Comparison of ENCODE assay signal across 8 cellular contexts in the genomic region with DNA sequence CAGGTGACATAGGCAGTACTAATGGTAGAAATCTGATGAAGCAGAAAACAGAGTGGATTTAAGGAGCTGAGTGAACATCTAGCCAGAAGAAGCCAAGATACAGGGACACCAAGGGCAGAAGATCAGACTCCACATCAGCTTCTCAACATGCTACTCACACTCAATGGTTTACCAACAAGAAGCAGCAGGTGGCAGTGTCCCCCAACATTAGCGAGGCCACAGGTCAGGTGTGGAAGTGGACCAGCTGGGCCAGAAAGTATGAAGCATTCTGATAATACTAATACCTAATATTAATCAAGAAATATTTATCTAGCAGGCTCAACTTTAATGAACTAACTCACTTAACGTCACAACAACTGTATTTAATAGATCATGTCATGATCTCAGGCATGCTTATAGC.
A peak's percentile ranks its signal among the peaks of the same experiment; 100 is the strongest.
DNase-seq lines count a peak whose midpoint lies in the region; ATAC-seq and TF ChIP-seq lines count a peak whose summit lies in the region.

No MANE protein-coding gene starts in this region.

- TF ChIP-seq EP300 in SK-N-SH (IDR thresholded peaks at IDR 0.05; ENCODE audit: borderline replicate concordance in 1 of 2, low read depth in 1 of 2, low read length in 1 of 2) (no peak), sigmoid colon (IDR thresholded peaks at IDR 0.05) (no peak)

- no peak overlapping the region for H3K4me2 ChIP-seq in SK-N-SH

- H3K9me2 ChIP-seq in SK-N-SH, result no peaks in the 10 kb centered on the region

- H3K9me3 ChIP-seq in SK-N-SH (no peaks in the 10 kb centered on the region), heart left ventricle (no peaks in the 10 kb centered on the region), sigmoid colon (no peaks in the 10 kb centered on the region)

- no peak overlapping the region for H2AFZ ChIP-seq in SK-N-SH (ENCODE audit: low read depth)

- H3K36me3 ChIP-seq in SK-N-SH (replicated peaks in 1 of 2; ENCODE audit: control insufficient read depth in 1 of 2, insufficient read depth in 2 of 2, low read length in 1 of 2) (no peaks in the 10 kb centered on the region), heart left ventricle (no peaks in the 10 kb centered on the region), sigmoid colon (no peaks in the 10 kb centered on the region)

- WGBS in SK-N-SH (ENCODE audit: low lambda C conversion rate), result 23% methylated on average over 1 of the region's 2 CpGs
- 35 to 48% (median 41%) methylated on average over 2 of the region's 2 CpGs for WGBS in heart left ventricle, 4 donors
- 38 to 66% methylated on average over 2 of the region's 2 CpGs for WGBS in sigmoid colon, 2 donors

- POLR2A ChIA-PET in SK-N-SH (lab: Yijun Ruan, JAX), result interaction anchor here (1.1 kb wide), 1 partner anchor 78 kb away, joined by 3 read pairs; no protein-coding TSS in a partner anchor

- TF ChIP-seq POLR2A in heart left ventricle (IDR thresholded peaks at IDR 0.05) (no peak), sigmoid colon (IDR thresholded peaks at IDR 0.05) (no peak)

- no peaks in the 10 kb centered on the region for H4K20me1 ChIP-seq in SK-N-SH (ENCODE audit: insufficient read depth)

- intact Hi-C loops in heart left ventricle (cut with DNase I), result loop anchor here in 9 of 10 donors (1.0 to 10.0 kb wide), 9 partner anchors 74 to 674 kb away; no protein-coding TSS in a partner anchor
- intact Hi-C loops in sigmoid colon (cut with DNase I), result loop anchor here (1.0 kb wide), 1 partner anchor 78 kb away; no protein-coding TSS in a partner anchor

- peak; percentile 91 for TF ChIP-seq RAD21 in SK-N-SH (IDR thresholded peaks at IDR 0.05; ENCODE audit: low read length)

- H3K27ac ChIP-seq in C4-2B, result no peak overlapping the region; the same call in 1 of the 2 replicates
- H3K27ac ChIP-seq in SK-N-SH (ENCODE audit: low read depth in 2 of 2, low read length in 1 of 2), result no peak overlapping the region
- H3K27ac ChIP-seq in heart left ventricle, result no peak overlapping the region
- H3K27ac ChIP-seq in sigmoid colon, result no peak overlapping the region

- H3F3A ChIP-seq in SK-N-SH (replicated peaks; ENCODE audit: insufficient read depth), result no peaks in the 10 kb centered on the region

- CTCF ChIA-PET in SK-N-SH (lab: Yijun Ruan, JAX), result interaction anchor here (0.5 to 5.7 kb wide), 48 partner anchors 8 to 1088 kb away, joined by 3 to 100 read pairs (median 4); partner anchors contain the start of gene TTC29

- no peak overlapping the region for H3K9ac ChIP-seq in SK-N-SH

- peak; percentile 93 for ATAC-seq in GM18868 (IDR thresholded peaks at IDR 0.05; ENCODE audit: unreplicated experiment)
- ATAC-seq in HG03139 (IDR thresholded peaks at IDR 0.05; ENCODE audit: unreplicated experiment), result peak; percentile 88
- peak; percentile 71 to 85 (median 80) for ATAC-seq in heart left ventricle

- H3K4me3 ChIP-seq in SK-N-SH (ENCODE audit: low read depth in 2 of 2, low read length in 1 of 2) (no peak overlapping the region), heart left ventricle (no peak overlapping the region), sigmoid colon (no peak overlapping the region)

- DNase-seq in SK-N-SH, result peak; percentile 34
- peak; percentile 9 for DNase-seq in activated naive CD8-positive, alpha-beta T cell treated with anti-CD3 and anti-CD28 coated beads, Interleukin-2, amount 50 U/mL, for 16 hours (ENCODE audit: low read depth, low spot score)
- DNase-seq in heart left ventricle, result peak; percentile 38 to 70 (median 55)
- DNase-seq in sigmoid colon, result peak; percentile 71
- no peak for DNase-seq in NCI-H128 (lab: John Stamatoyannopoulos, UW; ENCODE audit: unreplicated experiment)

- no peaks in the 10 kb centered on the region; a peak in 1 of 4 replicates for H3K4me1 ChIP-seq in SK-N-SH (ENCODE audit: control insufficient read depth in 1 of 2, insufficient read depth in 2 of 2, low read depth in 1 of 2, low read length in 1 of 2)
- no peaks in the 10 kb centered on the region for H3K4me1 ChIP-seq in heart left ventricle
- H3K4me1 ChIP-seq in sigmoid colon, result no peaks in the 10 kb centered on the region

- TF ChIP-seq CTCF in C4-2B (conservative IDR thresholded peaks at IDR 0.05), result peak; percentile 75
- peak; percentile 73 for TF ChIP-seq CTCF in SK-N-SH (IDR thresholded peaks at IDR 0.05)
- TF ChIP-seq CTCF in heart left ventricle (IDR thresholded peaks at IDR 0.05), result peak; percentile 49 to 79 (median 68)
- peak; percentile 44 to 66 (median 60) for TF ChIP-seq CTCF in sigmoid colon (IDR thresholded peaks at IDR 0.05)

- no peaks in the 10 kb centered on the region for H3K79me2 ChIP-seq in SK-N-SH (ENCODE audit: insufficient read depth)

- H3K27me3 ChIP-seq in SK-N-SH (ENCODE audit: insufficient read depth) (no peaks in the 10 kb centered on the region), heart left ventricle (no peaks in the 10 kb centered on the region), sigmoid colon (no peaks in the 10 kb centered on the region)

TF ChIP-seq in SK-N-SH, 30 proteins besides CTCF, POLR2A, EP300 and RAD21:
- TF ChIP-seq SMC3 (IDR thresholded peaks at IDR 0.05; ENCODE audit: low read depth, low read length) (peak; percentile 89), YY1 (IDR thresholded peaks at IDR 0.05; ENCODE audit: low read depth) (no peak)
TF ChIP-seq in SK-N-SH: peak in this region for 1.
